ENCODE assay signal across 13 cellular contexts in genomic region chr5:145941677-145942130, GRCh38. TPM values are rescaled to one million over a fixed set of nuclear protein-coding genes. Genes with fewer than 3 reads are reported as not detected.
DNase-seq lines count a peak whose midpoint lies in the region; ATAC-seq and TF ChIP-seq lines count a peak whose summit lies in the region.
"Had no signal": no experiment of that assay in that cellular context is flagged by ENCODE, and none has a peak within 500 bp of the region (broad histone marks: within the 10 kb centered on the region; RNA-seq: fewer than 3 reads in every experiment).

No MANE protein-coding gene starts in this region.

- H3K27ac ChIP-seq in left lung (no peak overlapping the region), esophagus muscularis mucosa (replicated peaks in 1 of 4) (no peak overlapping the region)

- intact Hi-C loops in left lung (cut with DNase I) = no loop called here
- intact Hi-C loops in esophagus muscularis mucosa (cut with DNase I) = no loop called here

- H3K9me3 ChIP-seq in left lung = no peaks in the 10 kb centered on the region
- no peaks in the 10 kb centered on the region for H3K9me3 ChIP-seq in esophagus muscularis mucosa

- H3K36me3 ChIP-seq in left lung (no peaks in the 10 kb centered on the region), esophagus muscularis mucosa (no peaks in the 10 kb centered on the region)

- no peak for TF ChIP-seq CTCF in left lung (IDR thresholded peaks at IDR 0.05)
- TF ChIP-seq CTCF in esophagus muscularis mucosa (IDR thresholded peaks at IDR 0.05) = no peak

- H3K4me3 ChIP-seq in left lung = no peak overlapping the region
- no peak overlapping the region for H3K4me3 ChIP-seq in esophagus muscularis mucosa

- ATAC-seq in left lung = peak; percentile 58

- DNase-seq in Daoy (ENCODE audit: low read depth) (peak; percentile 90), LoVo (ENCODE audit: low spot score) (peak; percentile 38), amniotic epithelial cell (ENCODE audit: low read depth) (peak; percentile 61), left lung (no peak), esophagus muscularis mucosa (ENCODE audit: extremely low spot score) (no peak), SIG-M5 treated with dmso at 0.1 percent for 504 hours (lab: John Stamatoyannopoulos, UW; ENCODE audit: unreplicated experiment) (no peak)
- DNase-seq in stimulated activated naive CD4-positive, alpha-beta T cell (lab: John Stamatoyannopoulos, UW) = no peak
- no peak for DNase-seq in stimulated activated CD4-positive, alpha-beta T cell treated with anti-CD3 and anti-CD28 coated beads, Interleukin-2, amount 100 ng/mL, for 48 hours
- DNase-seq: CD4-positive, alpha-beta T cell; NCI-H1694; posterior cingulate gyrus; stimulated activated CD4-positive, alpha-beta T cell treated with anti-CD3 and anti-CD28 coated beads, Interleukin-1b, Interleukin-23, amount 100 ng/mL, for 48 hours; stimulated activated naive CD4-positive, alpha-beta T cell treated with Interleukin-2 at 50 U/mL for 16 hours had no signal

- H3K27me3 ChIP-seq in left lung = peaks cover 0 to 19% of the 10 kb centered on the region in 2 donors
- H3K27me3 ChIP-seq in esophagus muscularis mucosa = no peaks in the 10 kb centered on the region

- WGBS in esophagus muscularis mucosa = 93% methylated on average over 3 of the region's 3 CpGs

- H3K4me1 ChIP-seq in left lung (peaks cover 0 to 21% of the 10 kb centered on the region in 2 donors), esophagus muscularis mucosa (peaks cover 7 to 14% (median 10%) of the 10 kb centered on the region in 4 donors)

- TF ChIP-seq EP300 in esophagus muscularis mucosa (IDR thresholded peaks at IDR 0.05) = no peak

- no peak for TF ChIP-seq POLR2A in esophagus muscularis mucosa (IDR thresholded peaks at IDR 0.05; ENCODE audit: low read depth)

RNA-seq across cellular contexts. Expression of gene SH3RF2, which starts 5.3 kb away (rescaled TPM):
- total RNA-seq in Daoy (2014; rRNA removed; shearing (Covaris generic)) = 11.6 and 11.9 TPM in 2 replicates
- total RNA-seq in left lung = 10 to 100 TPM; 11.7 to 20.3 TPM
- total RNA-seq in esophagus muscularis mucosa = 1 to 10 TPM in 3 of 4 donors, under 1 TPM in 1; 0.66 to 2.1 (median 1.5) TPM

Comparison
In these comparisons a context has a peak if more than half of its experiments do, and no peak if none do; other contexts are left out.
1. DNase-seq: peak in Daoy (single experiment), LoVo (single experiment) and amniotic epithelial cell (single experiment); none in left lung (0 of 2), stimulated activated naive CD4-positive, alpha-beta T cell (0 of 6), esophagus muscularis mucosa (single experiment), stimulated activated CD4-positive, alpha-beta T cell treated with anti-CD3 and anti-CD28 coated beads, Interleukin-2, amount 100 ng/mL, for 48 hours (0 of 2) and SIG-M5 treated with dmso at 0.1 percent for 504 hours (single experiment).